In the genomic region with DNA sequence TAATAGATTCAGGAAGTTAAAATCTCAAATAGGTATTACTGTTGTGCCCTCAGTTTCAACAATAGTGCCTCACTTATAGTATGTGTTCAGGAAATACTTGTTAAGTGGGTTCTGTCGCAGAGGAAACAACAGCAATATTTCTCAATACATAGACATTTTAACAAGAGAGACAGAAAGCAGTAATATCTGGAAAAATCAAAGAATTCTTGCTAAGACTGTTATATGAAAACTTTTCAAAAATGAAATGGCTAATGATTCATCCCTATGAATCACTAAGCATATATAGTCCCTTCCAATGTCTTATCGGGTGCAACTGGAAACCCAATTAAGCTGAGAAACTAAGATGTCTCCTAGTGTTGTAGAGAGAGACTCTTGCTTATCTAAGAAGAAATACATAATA, we compare ENCODE assay signal across 18 cellular contexts.
DNase-seq lines count a peak whose midpoint lies in the region; ATAC-seq and TF ChIP-seq lines count a peak whose summit lies in the region.
"Had no signal": no experiment of that assay in that cellular context is flagged by ENCODE, and none has a peak within 500 bp of the region (broad histone marks: within the 10 kb centered on the region; RNA-seq: fewer than 3 reads in every experiment).

No MANE protein-coding gene starts in this region.

- H3K9me3 ChIP-seq in RWPE2 (ENCODE audit: severe bottlenecking) = no peaks in the 10 kb centered on the region
- no peaks in the 10 kb centered on the region for H3K9me3 ChIP-seq in CD4-positive, alpha-beta memory T cell (ENCODE audit: control insufficient read depth in 1 of 2, low read length in 2 of 2)
- H3K9me3 ChIP-seq: BE2C had no signal

- TF ChIP-seq CTCF in RWPE2 (IDR thresholded peaks at IDR 0.05; ENCODE audit: poor library complexity, severe bottlenecking) = no peak

- intact Hi-C loops in CD4-positive, alpha-beta memory T cell (cut with micrococcal nuclease) = no loop called here

- no peak overlapping the region for H3K27ac ChIP-seq in RWPE2 (ENCODE audit: poor library complexity, severe bottlenecking)
- H3K27ac ChIP-seq in CD4-positive, alpha-beta memory T cell (ENCODE audit: low read depth, low read length) = no peak overlapping the region

- peak; percentile 36; the same call in 1 of the 3 replicates for ATAC-seq in RWPE2 (ENCODE audit: low read depth)
- ATAC-seq: HepG2 had no signal

- no peak overlapping the region for H3K4me3 ChIP-seq in RWPE2 (ENCODE audit: severe bottlenecking)
- H3K4me3 ChIP-seq in CD4-positive, alpha-beta memory T cell (ENCODE audit: low read length in 2 of 2) = no peak overlapping the region

- H3K36me3 Mint-ChIP-seq in CD4-positive, alpha-beta memory T cell = no peaks in the 10 kb centered on the region

- H3K4me1 Mint-ChIP-seq in CD4-positive, alpha-beta memory T cell = no peaks in the 10 kb centered on the region

- POLR2A ChIA-PET in CD4-positive, alpha-beta memory T cell (lab: Charles Lee; ENCODE audit: partially characterized antibody) = no interaction called here

- CTCF ChIA-PET in CD4-positive, alpha-beta memory T cell (lab: Charles Lee; ENCODE audit: partially characterized antibody) = no interaction called here

- no peaks in the 10 kb centered on the region for H3K27me3 ChIP-seq in RWPE2 (ENCODE audit: insufficient read depth, poor library complexity, severe bottlenecking)
- H3K27me3 ChIP-seq in CD4-positive, alpha-beta memory T cell (ENCODE audit: insufficient read depth, low read length) = no peaks in the 10 kb centered on the region
- H3K27me3 ChIP-seq: BE2C had no signal

- DNase-seq in Daoy (ENCODE audit: low read depth) (peak; percentile 23), HCEC 1CT (peak; percentile 19), RWPE2 (ENCODE audit: low spot score) (no peak), iris pigment epithelial cell (ENCODE audit: low read depth) (peak; percentile 11), NOMO-1 treated with DMSO at 0.1 percent for 48 hours (lab: John Stamatoyannopoulos, UW; ENCODE audit: unreplicated experiment) (no peak)
- DNase-seq in stimulated activated CD4-positive, alpha-beta T cell treated with anti-CD3 and anti-CD28 coated beads, Interleukin-4, amount 100 ng/mL, for 24 hours = no peak
- DNase-seq in CD4-positive, alpha-beta memory T cell = no peak
- DNase-seq: BE2C, GOT3, KBM-7, NCI-H1105, NCI-H2081, NCI-H2171, NCI-H524 treated with DMSO at 0.1 percent for 48 hours, NCI-H82, SHP77 had no signal

- no peaks in the 10 kb centered on the region for H3K36me3 ChIP-seq in RWPE2 (ENCODE audit: low read depth)
- H3K36me3 ChIP-seq in CD4-positive, alpha-beta memory T cell (ENCODE audit: insufficient read depth, low read length) = no peaks in the 10 kb centered on the region
- H3K36me3 ChIP-seq: BE2C had no signal

- no peaks in the 10 kb centered on the region for H3K4me1 ChIP-seq in RWPE2 (ENCODE audit: insufficient read depth, poor library complexity, severe bottlenecking)
- H3K4me1 ChIP-seq in CD4-positive, alpha-beta memory T cell (ENCODE audit: insufficient read depth, low read length) = no peaks in the 10 kb centered on the region
- H3K4me1 ChIP-seq: BE2C had no signal

- no peaks in the 10 kb centered on the region for H3K27me3 Mint-ChIP-seq in CD4-positive, alpha-beta memory T cell

- H3K9me3 Mint-ChIP-seq in CD4-positive, alpha-beta memory T cell = peaks cover 1 to 16% (median 5%) of the 10 kb centered on the region in 8 donors

- no peak overlapping the region for H3K4me3 Mint-ChIP-seq in CD4-positive, alpha-beta memory T cell
- H3K4me3 Mint-ChIP-seq: T-helper 1 cell treated with Interleukin-12 subunit alpha and Interleukin-12 subunit beta and Interleukin-4 antibody, amounts not matched to agents 30 μg/mL and 1 μg/mL, for 36 hours had no signal

- no peak overlapping the region for H3K27ac Mint-ChIP-seq in CD4-positive, alpha-beta memory T cell
- H3K27ac Mint-ChIP-seq: T-helper 1 cell treated with Interleukin-12 subunit alpha and Interleukin-12 subunit beta and Interleukin-4 antibody, amounts not matched to agents 30 μg/mL and 1 μg/mL, for 36 hours had no signal

Comparison
In these comparisons a context has a peak if more than half of its experiments do, and no peak if none do; other contexts are left out.
1. DNase-seq: peak in Daoy (single experiment), HCEC 1CT (single experiment) and iris pigment epithelial cell (single experiment); none in RWPE2 (single experiment), stimulated activated CD4-positive, alpha-beta T cell treated with anti-CD3 and anti-CD28 coated beads, Interleukin-4, amount 100 ng/mL, for 24 hours (single experiment), NOMO-1 treated with DMSO at 0.1 percent for 48 hours (single experiment) and CD4-positive, alpha-beta memory T cell (0 of 5).